ENCODE assay signal across 13 cellular contexts in genomic region chr20:3340443-3340842, GRCh38.
DNase-seq lines count a peak whose midpoint lies in the region; ATAC-seq, FAIRE-seq and TF ChIP-seq lines count a peak whose summit lies in the region.
"Had no signal": no experiment of that assay in that cellular context is flagged by ENCODE, and none has a peak within 500 bp of the region (broad histone marks: within the 10 kb centered on the region; RNA-seq: fewer than 3 reads in every experiment).

No MANE protein-coding gene starts in this region.

- peaks cover 0 to 8% (median 4%) of the 10 kb centered on the region in 3 donors for H3K4me1 ChIP-seq in pancreas

- DNase-seq in AG10803 (ENCODE audit: low read depth) = peak; percentile 81
- DNase-seq in OCI-M1 (lab: John Stamatoyannopoulos, UW) = peak; percentile 33
- DNase-seq in Right ventricle myocardium inferior (ENCODE audit: missing footprints) = peak; percentile 87
- DNase-seq in pancreas = peak; percentile 72 to 92 (median 78)
- no peak for DNase-seq in NCI-H2196 (lab: John Stamatoyannopoulos, UW; ENCODE audit: unreplicated experiment)
- DNase-seq in central memory CD4-positive, alpha-beta T cell = no peak
- no peak for DNase-seq in SW480 (ENCODE audit: low spot score)
- no peak for DNase-seq in GM19238 (ENCODE audit: insufficient read length, low spot score)
- DNase-seq: activated CD4-positive, alpha-beta T cell treated with anti-CD3 and anti-CD28 coated beads for 4 hours; activated gamma-delta T cell treated with Interleukin-2 at 50 U/mL for 16 hours; NCI-H1092; NCI-H748 treated with DMSO at 0.1 percent for 48 hours had no signal

- peaks cover 0 to under 1% (median 0%) of the 10 kb centered on the region in 3 donors for H3K36me3 ChIP-seq in pancreas

- 19 to 21% methylated on average over 9 of the region's 9 CpGs for WGBS in pancreas, 2 donors

- TF ChIP-seq CTCF in AG10803 (conservative IDR thresholded peaks at IDR 0.05; ENCODE audit: low read length) = no peak
- no peak for TF ChIP-seq CTCF in pancreas (IDR thresholded peaks at IDR 0.05)

- H3K9me3 ChIP-seq in pancreas = no peaks in the 10 kb centered on the region

- peak overlapping the region in 3 of 4 donors; percentile 30 to 66 (median 53) for H3K27ac ChIP-seq in pancreas
- H3K27ac ChIP-seq: SK-N-MC had no signal

- FAIRE-seq in pancreas (lab: Jason Lieb, UNC) = no peak

- no peak overlapping the region for H3K4me3 ChIP-seq in AG10803 (ENCODE audit: low read length)
- H3K4me3 ChIP-seq in pancreas = no peak overlapping the region
- H3K4me3 ChIP-seq: SK-N-MC had no signal

- ATAC-seq in Right ventricle myocardium inferior = peak; percentile 92
- peak; percentile 86 to 96 (median 92) for ATAC-seq in pancreas

- no peaks in the 10 kb centered on the region for H3K27me3 ChIP-seq in pancreas

- intact Hi-C loops in Right ventricle myocardium inferior (cut with DNase I) = loop anchor here (5.0 kb wide), 1 partner anchor 67 kb away; the partner anchor contains the start of gene DNAAF9
- intact Hi-C loops in pancreas (cut with DNase I) = no loop called here

Comparison
In these comparisons a context has a peak if more than half of its experiments do, and no peak if none do; other contexts are left out.
1. DNase-seq: peak in AG10803 (single experiment), OCI-M1 (single experiment), Right ventricle myocardium inferior (single experiment) and pancreas (6 of 6); none in NCI-H2196 (single experiment), central memory CD4-positive, alpha-beta T cell (single experiment), SW480 (single experiment) and GM19238 (single experiment).